Comparison of ENCODE assay signal across 1 cellular context in the genomic region with DNA sequence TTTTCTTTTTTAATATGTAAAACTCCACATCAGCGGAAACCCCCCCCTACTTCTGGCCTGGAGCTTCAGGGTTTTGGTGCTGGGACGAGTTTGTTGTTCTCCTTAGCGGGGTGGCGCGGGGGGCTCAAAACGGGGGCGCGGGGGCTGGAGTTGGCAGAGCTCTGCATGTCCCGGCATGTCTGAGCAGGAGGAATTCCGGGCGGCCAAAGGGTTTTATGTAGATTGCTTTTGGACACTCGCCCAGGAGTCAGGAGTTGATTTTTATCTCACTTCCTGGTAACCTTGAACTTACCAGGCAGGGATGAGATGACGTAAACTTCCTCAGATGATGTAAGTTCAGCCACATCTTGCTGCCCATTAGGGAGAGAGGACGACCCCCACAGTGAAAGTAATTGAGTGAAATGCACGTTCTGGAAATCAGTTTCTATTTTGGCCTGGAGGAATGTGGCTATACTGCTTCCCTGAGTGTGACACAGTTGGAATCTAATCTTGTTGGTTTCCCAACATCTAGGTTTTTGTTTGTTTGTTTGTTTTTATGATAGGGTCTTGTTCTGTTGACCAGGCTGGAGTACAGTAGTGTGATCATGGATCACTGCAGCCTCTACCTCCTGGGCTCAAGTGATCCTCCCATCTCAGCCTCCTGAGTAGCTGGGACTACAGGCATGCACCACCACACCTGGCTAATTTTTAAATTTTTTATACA.
TF ChIP-seq lines count a peak whose summit lies in the region.

No MANE protein-coding gene starts in this region.

TF ChIP-seq in K562, 482 proteins besides CTCF, POLR2A, EP300 and RAD21 (continued from another document and continues in another):
- TF ChIP-seq, protein P1, sequence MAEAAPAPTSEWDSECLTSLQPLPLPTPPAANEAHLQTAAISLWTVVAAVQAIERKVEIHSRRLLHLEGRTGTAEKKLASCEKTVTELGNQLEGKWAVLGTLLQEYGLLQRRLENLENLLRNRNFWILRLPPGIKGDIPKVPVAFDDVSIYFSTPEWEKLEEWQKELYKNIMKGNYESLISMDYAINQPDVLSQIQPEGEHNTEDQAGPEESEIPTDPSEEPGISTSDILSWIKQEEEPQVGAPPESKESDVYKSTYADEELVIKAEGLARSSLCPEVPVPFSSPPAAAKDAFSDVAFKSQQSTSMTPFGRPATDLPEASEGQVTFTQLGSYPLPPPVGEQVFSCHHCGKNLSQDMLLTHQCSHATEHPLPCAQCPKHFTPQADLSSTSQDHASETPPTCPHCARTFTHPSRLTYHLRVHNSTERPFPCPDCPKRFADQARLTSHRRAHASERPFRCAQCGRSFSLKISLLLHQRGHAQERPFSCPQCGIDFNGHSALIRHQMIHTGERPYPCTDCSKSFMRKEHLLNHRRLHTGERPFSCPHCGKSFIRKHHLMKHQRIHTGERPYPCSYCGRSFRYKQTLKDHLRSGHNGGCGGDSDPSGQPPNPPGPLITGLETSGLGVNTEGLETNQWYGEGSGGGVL (CRISPR knock-in tag; IDR thresholded peaks at IDR 0.05) = no peak; the same call in none of the 2 replicates
- TF ChIP-seq POLR2AphosphoS5 (IDR thresholded peaks at IDR 0.05; ENCODE audit: control insufficient read depth, insufficient read depth, low read depth, low read length) = peak; percentile 53; the same call in 1 of the 2 replicates
- TF ChIP-seq, protein P2, sequence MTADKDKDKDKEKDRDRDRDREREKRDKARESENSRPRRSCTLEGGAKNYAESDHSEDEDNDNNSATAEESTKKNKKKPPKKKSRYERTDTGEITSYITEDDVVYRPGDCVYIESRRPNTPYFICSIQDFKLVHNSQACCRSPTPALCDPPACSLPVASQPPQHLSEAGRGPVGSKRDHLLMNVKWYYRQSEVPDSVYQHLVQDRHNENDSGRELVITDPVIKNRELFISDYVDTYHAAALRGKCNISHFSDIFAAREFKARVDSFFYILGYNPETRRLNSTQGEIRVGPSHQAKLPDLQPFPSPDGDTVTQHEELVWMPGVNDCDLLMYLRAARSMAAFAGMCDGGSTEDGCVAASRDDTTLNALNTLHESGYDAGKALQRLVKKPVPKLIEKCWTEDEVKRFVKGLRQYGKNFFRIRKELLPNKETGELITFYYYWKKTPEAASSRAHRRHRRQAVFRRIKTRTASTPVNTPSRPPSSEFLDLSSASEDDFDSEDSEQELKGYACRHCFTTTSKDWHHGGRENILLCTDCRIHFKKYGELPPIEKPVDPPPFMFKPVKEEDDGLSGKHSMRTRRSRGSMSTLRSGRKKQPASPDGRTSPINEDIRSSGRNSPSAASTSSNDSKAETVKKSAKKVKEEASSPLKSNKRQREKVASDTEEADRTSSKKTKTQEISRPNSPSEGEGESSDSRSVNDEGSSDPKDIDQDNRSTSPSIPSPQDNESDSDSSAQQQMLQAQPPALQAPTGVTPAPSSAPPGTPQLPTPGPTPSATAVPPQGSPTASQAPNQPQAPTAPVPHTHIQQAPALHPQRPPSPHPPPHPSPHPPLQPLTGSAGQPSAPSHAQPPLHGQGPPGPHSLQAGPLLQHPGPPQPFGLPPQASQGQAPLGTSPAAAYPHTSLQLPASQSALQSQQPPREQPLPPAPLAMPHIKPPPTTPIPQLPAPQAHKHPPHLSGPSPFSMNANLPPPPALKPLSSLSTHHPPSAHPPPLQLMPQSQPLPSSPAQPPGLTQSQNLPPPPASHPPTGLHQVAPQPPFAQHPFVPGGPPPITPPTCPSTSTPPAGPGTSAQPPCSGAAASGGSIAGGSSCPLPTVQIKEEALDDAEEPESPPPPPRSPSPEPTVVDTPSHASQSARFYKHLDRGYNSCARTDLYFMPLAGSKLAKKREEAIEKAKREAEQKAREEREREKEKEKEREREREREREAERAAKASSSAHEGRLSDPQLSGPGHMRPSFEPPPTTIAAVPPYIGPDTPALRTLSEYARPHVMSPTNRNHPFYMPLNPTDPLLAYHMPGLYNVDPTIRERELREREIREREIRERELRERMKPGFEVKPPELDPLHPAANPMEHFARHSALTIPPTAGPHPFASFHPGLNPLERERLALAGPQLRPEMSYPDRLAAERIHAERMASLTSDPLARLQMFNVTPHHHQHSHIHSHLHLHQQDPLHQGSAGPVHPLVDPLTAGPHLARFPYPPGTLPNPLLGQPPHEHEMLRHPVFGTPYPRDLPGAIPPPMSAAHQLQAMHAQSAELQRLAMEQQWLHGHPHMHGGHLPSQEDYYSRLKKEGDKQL (CRISPR knock-in tag; IDR thresholded peaks at IDR 0.05; ENCODE audit: borderline replicate concordance) = no peak
- TF ChIP-seq SRF (CRISPR knock-in tag; IDR thresholded peaks at IDR 0.05) = no peak; a peak in 1 of 4 replicates
- TF ChIP-seq, protein P3, sequence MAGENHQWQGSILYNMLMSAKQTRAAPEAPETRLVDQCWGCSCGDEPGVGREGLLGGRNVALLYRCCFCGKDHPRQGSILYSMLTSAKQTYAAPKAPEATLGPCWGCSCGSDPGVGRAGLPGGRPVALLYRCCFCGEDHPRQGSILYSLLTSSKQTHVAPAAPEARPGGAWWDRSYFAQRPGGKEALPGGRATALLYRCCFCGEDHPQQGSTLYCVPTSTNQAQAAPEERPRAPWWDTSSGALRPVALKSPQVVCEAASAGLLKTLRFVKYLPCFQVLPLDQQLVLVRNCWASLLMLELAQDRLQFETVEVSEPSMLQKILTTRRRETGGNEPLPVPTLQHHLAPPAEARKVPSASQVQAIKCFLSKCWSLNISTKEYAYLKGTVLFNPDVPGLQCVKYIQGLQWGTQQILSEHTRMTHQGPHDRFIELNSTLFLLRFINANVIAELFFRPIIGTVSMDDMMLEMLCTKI (IDR thresholded peaks at IDR 0.05; ENCODE audit: partially characterized antibody) = no peak
- TF ChIP-seq FOXK2 (conservative IDR thresholded peaks at IDR 0.05 in 1 of 2, IDR thresholded peaks at IDR 0.05 in 1 of 2; ENCODE audit: low read depth in 2 of 2) = peak in 1 of 2 experiments; percentile 58; a peak in 3 of 4 replicates
- TF ChIP-seq ARHGAP35 (IDR thresholded peaks at IDR 0.05; ENCODE audit: partially characterized antibody) = no peak
- TF ChIP-seq PPARD (CRISPR knock-in tag; IDR thresholded peaks at IDR 0.05) = no peak
- peak; percentile 90 for TF ChIP-seq BHLHE40 (IDR thresholded peaks at IDR 0.05; ENCODE audit: low read length)
- TF ChIP-seq, protein P4, sequence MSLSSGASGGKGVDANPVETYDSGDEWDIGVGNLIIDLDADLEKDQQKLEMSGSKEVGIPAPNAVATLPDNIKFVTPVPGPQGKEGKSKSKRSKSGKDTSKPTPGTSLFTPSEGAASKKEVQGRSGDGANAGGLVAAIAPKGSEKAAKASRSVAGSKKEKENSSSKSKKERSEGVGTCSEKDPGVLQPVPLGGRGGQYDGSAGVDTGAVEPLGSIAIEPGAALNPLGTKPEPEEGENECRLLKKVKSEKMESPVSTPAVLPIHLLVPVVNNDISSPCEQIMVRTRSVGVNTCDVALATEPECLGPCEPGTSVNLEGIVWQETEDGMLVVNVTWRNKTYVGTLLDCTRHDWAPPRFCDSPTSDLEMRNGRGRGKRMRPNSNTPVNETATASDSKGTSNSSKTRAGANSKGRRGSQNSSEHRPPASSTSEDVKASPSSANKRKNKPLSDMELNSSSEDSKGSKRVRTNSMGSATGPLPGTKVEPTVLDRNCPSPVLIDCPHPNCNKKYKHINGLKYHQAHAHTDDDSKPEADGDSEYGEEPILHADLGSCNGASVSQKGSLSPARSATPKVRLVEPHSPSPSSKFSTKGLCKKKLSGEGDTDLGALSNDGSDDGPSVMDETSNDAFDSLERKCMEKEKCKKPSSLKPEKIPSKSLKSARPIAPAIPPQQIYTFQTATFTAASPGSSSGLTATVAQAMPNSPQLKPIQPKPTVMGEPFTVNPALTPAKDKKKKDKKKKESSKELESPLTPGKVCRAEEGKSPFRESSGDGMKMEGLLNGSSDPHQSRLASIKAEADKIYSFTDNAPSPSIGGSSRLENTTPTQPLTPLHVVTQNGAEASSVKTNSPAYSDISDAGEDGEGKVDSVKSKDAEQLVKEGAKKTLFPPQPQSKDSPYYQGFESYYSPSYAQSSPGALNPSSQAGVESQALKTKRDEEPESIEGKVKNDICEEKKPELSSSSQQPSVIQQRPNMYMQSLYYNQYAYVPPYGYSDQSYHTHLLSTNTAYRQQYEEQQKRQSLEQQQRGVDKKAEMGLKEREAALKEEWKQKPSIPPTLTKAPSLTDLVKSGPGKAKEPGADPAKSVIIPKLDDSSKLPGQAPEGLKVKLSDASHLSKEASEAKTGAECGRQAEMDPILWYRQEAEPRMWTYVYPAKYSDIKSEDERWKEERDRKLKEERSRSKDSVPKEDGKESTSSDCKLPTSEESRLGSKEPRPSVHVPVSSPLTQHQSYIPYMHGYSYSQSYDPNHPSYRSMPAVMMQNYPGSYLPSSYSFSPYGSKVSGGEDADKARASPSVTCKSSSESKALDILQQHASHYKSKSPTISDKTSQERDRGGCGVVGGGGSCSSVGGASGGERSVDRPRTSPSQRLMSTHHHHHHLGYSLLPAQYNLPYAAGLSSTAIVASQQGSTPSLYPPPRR (CRISPR knock-in tag; IDR thresholded peaks at IDR 0.05; ENCODE audit: borderline replicate concordance) = no peak
- TF ChIP-seq MCM5 (IDR thresholded peaks at IDR 0.05; ENCODE audit: low read depth) = no peak
- TF ChIP-seq SNRNP70 (optimal IDR thresholded peaks at IDR 0.05; ENCODE audit: low read depth, low read length) = no peak
- no peak for TF ChIP-seq MBD2 (IDR thresholded peaks at IDR 0.05; ENCODE audit: borderline replicate concordance, low read depth)
- TF ChIP-seq, protein P5, sequence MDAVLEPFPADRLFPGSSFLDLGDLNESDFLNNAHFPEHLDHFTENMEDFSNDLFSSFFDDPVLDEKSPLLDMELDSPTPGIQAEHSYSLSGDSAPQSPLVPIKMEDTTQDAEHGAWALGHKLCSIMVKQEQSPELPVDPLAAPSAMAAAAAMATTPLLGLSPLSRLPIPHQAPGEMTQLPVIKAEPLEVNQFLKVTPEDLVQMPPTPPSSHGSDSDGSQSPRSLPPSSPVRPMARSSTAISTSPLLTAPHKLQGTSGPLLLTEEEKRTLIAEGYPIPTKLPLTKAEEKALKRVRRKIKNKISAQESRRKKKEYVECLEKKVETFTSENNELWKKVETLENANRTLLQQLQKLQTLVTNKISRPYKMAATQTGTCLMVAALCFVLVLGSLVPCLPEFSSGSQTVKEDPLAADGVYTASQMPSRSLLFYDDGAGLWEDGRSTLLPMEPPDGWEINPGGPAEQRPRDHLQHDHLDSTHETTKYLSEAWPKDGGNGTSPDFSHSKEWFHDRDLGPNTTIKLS (IDR thresholded peaks at IDR 0.05; ENCODE audit: borderline replicate concordance, low read depth) = no peak
- TF ChIP-seq KLF6 (CRISPR knock-in tag; IDR thresholded peaks at IDR 0.05; ENCODE audit: borderline replicate concordance) = peak; percentile 72; the same call in 1 of the 2 replicates
- TF ChIP-seq, protein P6, sequence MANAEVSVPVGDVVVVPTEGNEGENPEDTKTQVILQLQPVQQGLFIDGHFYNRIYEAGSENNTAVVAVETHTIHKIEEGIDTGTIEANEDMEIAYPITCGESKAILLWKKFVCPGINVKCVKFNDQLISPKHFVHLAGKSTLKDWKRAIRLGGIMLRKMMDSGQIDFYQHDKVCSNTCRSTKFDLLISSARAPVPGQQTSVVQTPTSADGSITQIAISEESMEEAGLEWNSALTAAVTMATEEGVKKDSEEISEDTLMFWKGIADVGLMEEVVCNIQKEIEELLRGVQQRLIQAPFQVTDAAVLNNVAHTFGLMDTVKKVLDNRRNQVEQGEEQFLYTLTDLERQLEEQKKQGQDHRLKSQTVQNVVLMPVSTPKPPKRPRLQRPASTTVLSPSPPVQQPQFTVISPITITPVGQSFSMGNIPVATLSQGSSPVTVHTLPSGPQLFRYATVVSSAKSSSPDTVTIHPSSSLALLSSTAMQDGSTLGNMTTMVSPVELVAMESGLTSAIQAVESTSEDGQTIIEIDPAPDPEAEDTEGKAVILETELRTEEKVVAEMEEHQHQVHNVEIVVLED (CRISPR knock-in tag; IDR thresholded peaks at IDR 0.05) = peak; percentile 40; the same call in 1 of the 2 replicates
- no peak for TF ChIP-seq ZNF184 (CRISPR knock-in tag; IDR thresholded peaks at IDR 0.05)
- TF ChIP-seq NR3C1 (CRISPR knock-in tag; IDR thresholded peaks at IDR 0.05) = no peak
- TF ChIP-seq PRMT5 (CRISPR knock-in tag; IDR thresholded peaks at IDR 0.05) = no peak
- TF ChIP-seq FOS (IDR thresholded peaks at IDR 0.05; ENCODE audit: extremely low read depth, insufficient read length) = no peak
- TF ChIP-seq CHD2 (IDR thresholded peaks at IDR 0.05; ENCODE audit: low read depth, low read length) = no peak
- TF ChIP-seq POLR2AphosphoS2 (IDR thresholded peaks at IDR 0.05; ENCODE audit: low read length) = peak; percentile 60; the same call in 1 of the 2 replicates
- TF ChIP-seq, protein P7, sequence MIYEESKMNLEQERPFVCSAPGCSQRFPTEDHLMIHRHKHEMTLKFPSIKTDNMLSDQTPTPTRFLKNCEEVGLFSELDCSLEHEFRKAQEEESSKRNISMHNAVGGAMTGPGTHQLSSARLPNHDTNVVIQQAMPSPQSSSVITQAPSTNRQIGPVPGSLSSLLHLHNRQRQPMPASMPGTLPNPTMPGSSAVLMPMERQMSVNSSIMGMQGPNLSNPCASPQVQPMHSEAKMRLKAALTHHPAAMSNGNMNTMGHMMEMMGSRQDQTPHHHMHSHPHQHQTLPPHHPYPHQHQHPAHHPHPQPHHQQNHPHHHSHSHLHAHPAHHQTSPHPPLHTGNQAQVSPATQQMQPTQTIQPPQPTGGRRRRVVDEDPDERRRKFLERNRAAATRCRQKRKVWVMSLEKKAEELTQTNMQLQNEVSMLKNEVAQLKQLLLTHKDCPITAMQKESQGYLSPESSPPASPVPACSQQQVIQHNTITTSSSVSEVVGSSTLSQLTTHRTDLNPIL (CRISPR knock-in tag; IDR thresholded peaks at IDR 0.05) = no peak
- TF ChIP-seq ZNF3 (CRISPR knock-in tag; IDR thresholded peaks at IDR 0.05) = 0 out of 2 replicates have a peak, but pooled peaks have one; percentile 46
- peak; percentile 79 for TF ChIP-seq GABPA (tag; conservative IDR thresholded peaks at IDR 0.05; ENCODE audit: low read depth)
- peak; percentile 80 for TF ChIP-seq CXXC5 (CRISPR knock-in tag; IDR thresholded peaks at IDR 0.05)
- no peak for TF ChIP-seq ZNF764 (CRISPR knock-in tag; IDR thresholded peaks at IDR 0.05; ENCODE audit: low read depth)
- TF ChIP-seq FIP1L1 (IDR thresholded peaks at IDR 0.05; ENCODE audit: low read depth, low read length, poor library complexity, severe bottlenecking) = no peak
- TF ChIP-seq, protein P8, sequence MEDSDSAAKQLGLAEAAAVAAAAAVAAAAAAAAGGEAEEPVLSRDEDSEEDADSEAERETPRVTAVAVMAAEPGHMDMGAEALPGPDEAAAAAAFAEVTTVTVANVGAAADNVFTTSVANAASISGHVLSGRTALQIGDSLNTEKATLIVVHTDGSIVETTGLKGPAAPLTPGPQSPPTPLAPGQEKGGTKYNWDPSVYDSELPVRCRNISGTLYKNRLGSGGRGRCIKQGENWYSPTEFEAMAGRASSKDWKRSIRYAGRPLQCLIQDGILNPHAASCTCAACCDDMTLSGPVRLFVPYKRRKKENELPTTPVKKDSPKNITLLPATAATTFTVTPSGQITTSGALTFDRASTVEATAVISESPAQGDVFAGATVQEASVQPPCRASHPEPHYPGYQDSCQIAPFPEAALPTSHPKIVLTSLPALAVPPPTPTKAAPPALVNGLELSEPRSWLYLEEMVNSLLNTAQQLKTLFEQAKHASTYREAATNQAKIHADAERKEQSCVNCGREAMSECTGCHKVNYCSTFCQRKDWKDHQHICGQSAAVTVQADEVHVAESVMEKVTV (CRISPR knock-in tag; IDR thresholded peaks at IDR 0.05) = 0 out of 2 replicates have a peak, but pooled peaks have one; percentile 17
- TF ChIP-seq ATF1 (CRISPR knock-in tag; IDR thresholded peaks at IDR 0.05) = no peak
- peak; percentile 90 for TF ChIP-seq ATF1 (tag; IDR thresholded peaks at IDR 0.05)
- no peak for TF ChIP-seq SAFB2 (IDR thresholded peaks at IDR 0.05; ENCODE audit: borderline replicate concordance, low read depth, low read length, severe bottlenecking)
- TF ChIP-seq ZNF24 (IDR thresholded peaks at IDR 0.05) = no peak; the same call in 1 of the 2 replicates
- no peak for TF ChIP-seq PHF20 (IDR thresholded peaks at IDR 0.05; ENCODE audit: partially characterized antibody)
- TF ChIP-seq HNRNPUL1 (IDR thresholded peaks at IDR 0.05; ENCODE audit: low read length) = no peak
- no peak for TF ChIP-seq GTF2F1 (IDR thresholded peaks at IDR 0.05; ENCODE audit: low read depth, low read length)
- no peak for TF ChIP-seq SRSF1 (IDR thresholded peaks at IDR 0.05; ENCODE audit: low read depth, low read length)
- TF ChIP-seq MIER1 (IDR thresholded peaks at IDR 0.05; ENCODE audit: low read depth) = no peak
